Comparison of ENCODE assay signal across 17 cellular contexts in genomic region chr1:38561699-38562098, GRCh38.
DNase-seq lines count a peak whose midpoint lies in the region; ATAC-seq and TF ChIP-seq lines count a peak whose summit lies in the region.
"Had no signal": no experiment of that assay in that cellular context is flagged by ENCODE, and none has a peak within 500 bp of the region (broad histone marks: within the 10 kb centered on the region; RNA-seq: fewer than 3 reads in every experiment).

No MANE protein-coding gene starts in this region.

- CTCF ChIA-PET in IMR-90 (lab: Yijun Ruan, JAX) = no interaction called here

- H2BK15ac ChIP-seq in IMR-90 (ENCODE audit: low read depth, low read length) = no peak overlapping the region

- DNase-seq in NCI-H82 (lab: John Stamatoyannopoulos, UW) = peak; percentile 70
- DNase-seq in NCI-H82 treated with DMSO at 0.1 percent for 48 hours (lab: John Stamatoyannopoulos, UW; ENCODE audit: unreplicated experiment) = no peak
- DNase-seq in IMR-90 = no peak
- no peak for DNase-seq in effector memory CD8-positive, alpha-beta T cell
- no peak for DNase-seq in neural crest cell (ENCODE audit: low read depth, low spot score)
- DNase-seq in activated gamma-delta T cell (lab: John Stamatoyannopoulos, UW) = no peak
- DNase-seq in NCI-H1105 (lab: John Stamatoyannopoulos, UW) = no peak
- DNase-seq: 8988T, COR-L47, GF-D8, NCI-H2081 treated with DMSO at 0.1 percent for 48 hours, NCI-H226, NCI-H524 treated with DMSO at 0.1 percent for 48 hours, SHP77 had no signal

- H3K36me3 Mint-ChIP-seq in effector memory CD8-positive, alpha-beta T cell (ENCODE audit: insufficient read depth) = peaks cover 9% of the 10 kb centered on the region
- no peaks in the 10 kb centered on the region for H3K36me3 Mint-ChIP-seq in neural crest cell (ENCODE audit: low read depth)

- no peak overlapping the region for H2BK120ac ChIP-seq in IMR-90 (ENCODE audit: low read depth, low read length)

- H3K27me3 ChIP-seq in IMR-90 (ENCODE audit: control insufficient read depth, insufficient read depth, low read length) = peaks cover 9% of the 10 kb centered on the region

- intact Hi-C loops in IMR-90 (cut with micrococcal nuclease) = no loop called here

- 23% methylated on average over 6 of the region's 13 CpGs; no CpG with 5 or more reads in 1 of the 2 experiments for WGBS in IMR-90 (ENCODE audit: extremely low coverage in 2 of 2, insufficient read length in 1 of 2), 2 experiments

- peak overlapping the region; percentile 35 for H2AFZ ChIP-seq in IMR-90 (replicated peaks; ENCODE audit: low read length, poor library complexity)

- no peak overlapping the region for H4K91ac ChIP-seq in IMR-90 (ENCODE audit: insufficient read depth, low read depth, low read length)

- H3K56ac ChIP-seq in IMR-90 (ENCODE audit: extremely low read depth, insufficient read depth, low read length) = no peak overlapping the region

- H4K20me1 ChIP-seq in IMR-90 (ENCODE audit: insufficient read depth, low read length) = no peaks in the 10 kb centered on the region

- no peaks in the 10 kb centered on the region for H3K4me1 ChIP-seq in IMR-90 (ENCODE audit: control insufficient read depth, insufficient read depth, low read length)

- no peak overlapping the region for H3K9ac ChIP-seq in IMR-90 (ENCODE audit: low read depth, low read length)
- H3K9ac ChIP-seq: KMS-11 had no signal

- H3K27ac ChIP-seq in IMR-90 (ENCODE audit: insufficient read depth, low read length) = no peak overlapping the region
- H3K27ac ChIP-seq: C4-2B, KMS-11 had no signal

- H3K4ac ChIP-seq in IMR-90 (ENCODE audit: low read depth, low read length) = no peak overlapping the region

- H3K9me3 ChIP-seq in IMR-90 (ENCODE audit: control insufficient read depth, insufficient read depth, low read length) = no peaks in the 10 kb centered on the region

- no peak overlapping the region for H3K27ac Mint-ChIP-seq in effector memory CD8-positive, alpha-beta T cell
- peak overlapping the region; percentile 37 for H3K27ac Mint-ChIP-seq in neural crest cell (ENCODE audit: unreplicated experiment)

- no peak overlapping the region for H2BK20ac ChIP-seq in IMR-90 (ENCODE audit: low read depth, low read length)

- dilution Hi-C loops in IMR-90 (cut with HindIII; ENCODE audit: low sequenced_read_pairs, unreplicated experiment) = no loop called here

- no peaks in the 10 kb centered on the region for H3K9me3 Mint-ChIP-seq in effector memory CD8-positive, alpha-beta T cell
- no peaks in the 10 kb centered on the region for H3K9me3 Mint-ChIP-seq in neural crest cell

- no peaks in the 10 kb centered on the region for H3K9me1 ChIP-seq in IMR-90 (ENCODE audit: insufficient read depth, low read length)

- no peak overlapping the region for H3K4me3 ChIP-seq in IMR-90 (ENCODE audit: insufficient read depth, low read depth, low read length)

- ATAC-seq in IMR-90 (ENCODE audit: low read depth) = no peak
- no peak for ATAC-seq in effector memory CD8-positive, alpha-beta T cell (replicated peaks)
- ATAC-seq in GM18867 (IDR thresholded peaks at IDR 0.05; ENCODE audit: unreplicated experiment) = no peak

- H4K5ac ChIP-seq in IMR-90 (ENCODE audit: low read depth, low read length) = no peak overlapping the region

- no peak overlapping the region for H3K4me2 ChIP-seq in IMR-90 (ENCODE audit: low read depth, low read length)
- H3K4me2 ChIP-seq: KMS-11 had no signal

- in situ Hi-C loops in IMR-90 (cut with MboI; ENCODE audit: low sequenced_read_pairs) = no loop called here

- H3K18ac ChIP-seq in IMR-90 (ENCODE audit: low read depth, low read length) = no peak overlapping the region

- no peaks in the 10 kb centered on the region for H3K36me3 ChIP-seq in IMR-90 (ENCODE audit: control insufficient read depth, insufficient read depth, low read length)

- H3K14ac ChIP-seq in IMR-90 (replicated peaks; ENCODE audit: low read depth, low read length) = no peak overlapping the region

- H4K8ac ChIP-seq in IMR-90 (ENCODE audit: low read depth in 2 of 2, low read length in 2 of 2) = no peak overlapping the region

- H2AK9ac ChIP-seq in IMR-90 (replicated peaks; ENCODE audit: low read depth, low read length, poor library complexity) = no peak overlapping the region

- TF ChIP-seq POLR2A in IMR-90 (IDR thresholded peaks at IDR 0.05; ENCODE audit: low read depth, low read length) = no peak

- H3K4me1 Mint-ChIP-seq in effector memory CD8-positive, alpha-beta T cell (ENCODE audit: low read depth in 2 of 2) = peaks cover 48 to 58% of the 10 kb centered on the region in 2 donors
- peaks cover 44% of the 10 kb centered on the region for H3K4me1 Mint-ChIP-seq in neural crest cell

- TF ChIP-seq CTCF in IMR-90 (conservative IDR thresholded peaks at IDR 0.05; ENCODE audit: low read depth, low read length) = no peak
- TF ChIP-seq CTCF in neural crest cell (conservative IDR thresholded peaks at IDR 0.05) = no peak

- POLR2A ChIA-PET in IMR-90 (lab: Charles Lee; ENCODE audit: unreplicated experiment) = no interaction called here

- H2BK5ac ChIP-seq in IMR-90 (ENCODE audit: low read depth, low read length, poor library complexity, severe bottlenecking) = no peak overlapping the region

- no peak for TF ChIP-seq RAD21 in IMR-90 (IDR thresholded peaks at IDR 0.05; ENCODE audit: low read length)

- peak overlapping the region; percentile 51 to 54 for H3K4me3 Mint-ChIP-seq in effector memory CD8-positive, alpha-beta T cell
- H3K4me3 Mint-ChIP-seq in neural crest cell = no peak overlapping the region

- BruUV-seq in IMR-90 (replicated peaks; lab: Mats Ljungman, UMichigan) = no TSS peak

- H2AK5ac ChIP-seq in IMR-90 (ENCODE audit: low read depth, low read length) = no peak overlapping the region

- no peaks in the 10 kb centered on the region for H3K79me1 ChIP-seq in IMR-90 (ENCODE audit: low read depth in 1 of 2, low read length in 2 of 2)

- H3K27me3 Mint-ChIP-seq in effector memory CD8-positive, alpha-beta T cell = peaks cover 11 to 45% of the 10 kb centered on the region in 2 donors
- no peaks in the 10 kb centered on the region for H3K27me3 Mint-ChIP-seq in neural crest cell (ENCODE audit: low read depth)

- H3K23ac ChIP-seq in IMR-90 (ENCODE audit: low read depth, low read length) = no peak overlapping the region

TF ChIP-seq in IMR-90, 13 proteins besides CTCF, POLR2A, EP300 and RAD21:
- TF ChIP-seq ELK1 (IDR thresholded peaks at IDR 0.05; ENCODE audit: borderline replicate concordance, low read depth, low read length) = no peak
- no peak for TF ChIP-seq SMC3 (IDR thresholded peaks at IDR 0.05; ENCODE audit: low read depth, low read length)
- TF ChIP-seq BHLHE40 (IDR thresholded peaks at IDR 0.05; ENCODE audit: low read depth, low read length) = no peak
- TF ChIP-seq MXI1 (IDR thresholded peaks at IDR 0.05; ENCODE audit: borderline replicate concordance, low read depth, low read length) = no peak
- TF ChIP-seq MAZ (IDR thresholded peaks at IDR 0.05; ENCODE audit: borderline replicate concordance, low read depth, low read length) = no peak
- no peak for TF ChIP-seq NFE2L2 (IDR thresholded peaks at IDR 0.05; ENCODE audit: low read depth, low read length)
- no peak for TF ChIP-seq RCOR1 (IDR thresholded peaks at IDR 0.05; ENCODE audit: insufficient replicate concordance, low read length)
- no peak for TF ChIP-seq MAFK (IDR thresholded peaks at IDR 0.05; ENCODE audit: low read depth, low read length)
- TF ChIP-seq FOS (IDR thresholded peaks at IDR 0.05; ENCODE audit: low read depth, low read length) = no peak
- TF ChIP-seq USF2 (IDR thresholded peaks at IDR 0.05; ENCODE audit: low read depth, low read length) = no peak
- no peak for TF ChIP-seq CEBPB (IDR thresholded peaks at IDR 0.05; ENCODE audit: low read depth, low read length)
- no peak for TF ChIP-seq RFX5 (IDR thresholded peaks at IDR 0.05; ENCODE audit: low read depth, low read length)
- no peak for TF ChIP-seq CHD1 (IDR thresholded peaks at IDR 0.05; ENCODE audit: low read depth, low read length)
TF ChIP-seq in IMR-90: peak in this region for 0.
